In genomic region chr19:46748325-46749109, GRCh38 we compare ENCODE assay signal across 8 cellular contexts. TPM values are rescaled to one million over a fixed set of nuclear protein-coding genes. Genes with fewer than 3 reads are reported as not detected.
A peak's percentile ranks its signal among the peaks of the same experiment; 100 is the strongest.
DNase-seq lines count a peak whose midpoint lies in the region; ATAC-seq, FAIRE-seq and TF ChIP-seq lines count a peak whose summit lies in the region.

No MANE protein-coding gene starts in this region.

- no peaks in the 10 kb centered on the region for H3K27me3 ChIP-seq in sigmoid colon

- no peaks in the 10 kb centered on the region for H3K9me3 ChIP-seq in sigmoid colon

- H3K4me1 Mint-ChIP-seq in activated T-helper 1 cell treated with anti-CD3 and anti-CD28 coated beads, Interleukin-12 subunit alpha, Interleukin-12 subunit beta, Interleukin-2, Interleukin-4 antibody, amounts not matched to agents 30 ng/mL and 10 ng/mL and 1 ng/mL, durations not matched to agents 14 hours and 24 hours and 36 hours (ENCODE audit: low read depth), result peaks cover 35% of the 10 kb centered on the region

- no peak for TF ChIP-seq POLR2A in sigmoid colon (IDR thresholded peaks at IDR 0.05)

- no peaks in the 10 kb centered on the region for H3K9me3 Mint-ChIP-seq in activated T-helper 1 cell treated with anti-CD3 and anti-CD28 coated beads, Interleukin-12 subunit alpha, Interleukin-12 subunit beta, Interleukin-2, Interleukin-4 antibody, amounts not matched to agents 30 ng/mL and 10 ng/mL and 1 ng/mL, durations not matched to agents 14 hours and 24 hours and 36 hours

- peaks cover 11% of the 10 kb centered on the region for H3K36me3 Mint-ChIP-seq in activated T-helper 1 cell treated with anti-CD3 and anti-CD28 coated beads, Interleukin-12 subunit alpha, Interleukin-12 subunit beta, Interleukin-2, Interleukin-4 antibody, amounts not matched to agents 30 ng/mL and 10 ng/mL and 1 ng/mL, durations not matched to agents 14 hours and 24 hours and 36 hours (ENCODE audit: low read depth)

- intact Hi-C loops in activated T-helper 1 cell treated with anti-CD3 and anti-CD28 coated beads, Interleukin-12 subunit alpha, Interleukin-12 subunit beta, Interleukin-2, Interleukin-4 antibody, amounts not matched to agents 30 ng/mL and 10 ng/mL and 1 ng/mL, durations not matched to agents 14 hours and 24 hours and 36 hours (cut with micrococcal nuclease), result loop anchor here (1.0 kb wide), 1 partner anchor 219 kb away; no protein-coding TSS in a partner anchor
- intact Hi-C loops in sigmoid colon (cut with DNase I), result loop anchor here (5.0 kb wide), 1 partner anchor 46 kb away; no protein-coding TSS in a partner anchor

- peak overlapping the region; percentile 70 for H3K4me3 Mint-ChIP-seq in activated T-helper 1 cell treated with anti-CD3 and anti-CD28 coated beads, Interleukin-12 subunit alpha, Interleukin-12 subunit beta, Interleukin-2, Interleukin-4 antibody, amounts not matched to agents 30 ng/mL and 10 ng/mL and 1 ng/mL, durations not matched to agents 14 hours and 24 hours and 36 hours

- peaks cover 0 to 29% (median 25%) of the 10 kb centered on the region in 4 donors for H3K4me1 ChIP-seq in sigmoid colon

- H3K27me3 Mint-ChIP-seq in activated T-helper 1 cell treated with anti-CD3 and anti-CD28 coated beads, Interleukin-12 subunit alpha, Interleukin-12 subunit beta, Interleukin-2, Interleukin-4 antibody, amounts not matched to agents 30 ng/mL and 10 ng/mL and 1 ng/mL, durations not matched to agents 14 hours and 24 hours and 36 hours (ENCODE audit: insufficient read depth), result no peaks in the 10 kb centered on the region

- FAIRE-seq in RCC 7860 (lab: Jason Lieb, UNC), result no peak

- TF ChIP-seq CTCF in fibroblast of villous mesenchyme (IDR thresholded peaks at IDR 0.05; ENCODE audit: insufficient read depth, low read depth, low read length) (peak; percentile 80), sigmoid colon (IDR thresholded peaks at IDR 0.05) (peak; percentile 32 to 70 (median 66))

- H3K36me3 ChIP-seq in sigmoid colon, result peaks cover 0 to 36% (median 5%) of the 10 kb centered on the region in 4 donors

- 76 to 86% methylated on average over 21 of the region's 21 CpGs for WGBS in sigmoid colon, 2 donors

- no peak for ATAC-seq in activated CD4-positive, CD25-positive, alpha-beta regulatory T cell treated with anti-CD3 and anti-CD28 coated beads, Interleukin-2, amount 50 U/mL, for 24 hours
- no peak for ATAC-seq in GM19023 (IDR thresholded peaks at IDR 0.05; ENCODE audit: unreplicated experiment)
- ATAC-seq in GM19463 (IDR thresholded peaks at IDR 0.05; ENCODE audit: unreplicated experiment), result no peak

- DNase-seq in activated CD4-positive, CD25-positive, alpha-beta regulatory T cell (lab: John Stamatoyannopoulos, UW), result peak; percentile 41 to 70 (median 57)
- DNase-seq in RCC 7860 (ENCODE audit: low spot score) (peak; percentile 20), fibroblast of villous mesenchyme (ENCODE audit: low read depth) (peak; percentile 71), sigmoid colon (no peak)
- peak; percentile 61 for DNase-seq in activated T-helper 1 cell treated with anti-CD3 and anti-CD28 coated beads, Interleukin-12 subunit alpha, Interleukin-12 subunit beta, Interleukin-2, Interleukin-4 antibody, amounts not matched to agents 30 ng/mL and 10 ng/mL and 1 ng/mL, durations not matched to agents 14 hours and 24 hours and 36 hours (ENCODE audit: low spot score)

- H3K4me3 ChIP-seq in fibroblast of villous mesenchyme (ENCODE audit: low read depth, low read length) (no peak overlapping the region), sigmoid colon (no peak overlapping the region)

- H3K27ac Mint-ChIP-seq in activated T-helper 1 cell treated with anti-CD3 and anti-CD28 coated beads, Interleukin-12 subunit alpha, Interleukin-12 subunit beta, Interleukin-2, Interleukin-4 antibody, amounts not matched to agents 30 ng/mL and 10 ng/mL and 1 ng/mL, durations not matched to agents 14 hours and 24 hours and 36 hours, result peak overlapping the region; percentile 1

- no peak for TF ChIP-seq EP300 in sigmoid colon (IDR thresholded peaks at IDR 0.05)

- H3K27ac ChIP-seq in sigmoid colon, result no peak overlapping the region

RNA-seq across cellular contexts. Expression of gene STRN4, which starts 2.3 kb away (rescaled TPM):
- 106 and 116 TPM in 2 replicates for total RNA-seq in activated T-helper 1 cell treated with anti-CD3 and anti-CD28 coated beads, Interleukin-12 subunit alpha, Interleukin-12 subunit beta, Interleukin-2, Interleukin-4 antibody, amounts not matched to agents 30 ng/mL and 10 ng/mL and 1 ng/mL, durations not matched to agents 14 hours and 24 hours and 36 hours
- total RNA-seq in fibroblast of villous mesenchyme, result 66.5 and 75.1 TPM in 2 replicates
- 10 to 100 TPM; 42.5 to 62.6 (median 49.7) TPM for total RNA-seq in sigmoid colon
- polyA plus RNA-seq in sigmoid colon, result 10 to 100 TPM; 45.0 to 63.4 (median 51.8) TPM

RNA-seq across cellular contexts. Expression of gene FKRP, which starts 2.7 kb away (rescaled TPM):
- 25.1 and 26.6 TPM in 2 replicates for total RNA-seq in activated T-helper 1 cell treated with anti-CD3 and anti-CD28 coated beads, Interleukin-12 subunit alpha, Interleukin-12 subunit beta, Interleukin-2, Interleukin-4 antibody, amounts not matched to agents 30 ng/mL and 10 ng/mL and 1 ng/mL, durations not matched to agents 14 hours and 24 hours and 36 hours
- total RNA-seq in fibroblast of villous mesenchyme, result 18.1 and 19.6 TPM in 2 replicates
- 10 to 100 TPM; 15.0 to 31.0 (median 15.7) TPM for total RNA-seq in sigmoid colon
- polyA plus RNA-seq in sigmoid colon, result 10 to 100 TPM in 1 of 3 donors, 1 to 10 TPM in 2; 1.4 to 11.9 (median 3.6) TPM

RNA-seq across cellular contexts. Expression of gene PRKD2, which starts 31.6 kb away (rescaled TPM):
- total RNA-seq in activated T-helper 1 cell treated with anti-CD3 and anti-CD28 coated beads, Interleukin-12 subunit alpha, Interleukin-12 subunit beta, Interleukin-2, Interleukin-4 antibody, amounts not matched to agents 30 ng/mL and 10 ng/mL and 1 ng/mL, durations not matched to agents 14 hours and 24 hours and 36 hours, result 88.6 and 92.9 TPM in 2 replicates
- total RNA-seq in fibroblast of villous mesenchyme (11.7 and 12.2 TPM in 2 replicates), sigmoid colon (10 to 100 TPM; 14.7 to 33.8 (median 16.7) TPM)
- polyA plus RNA-seq in sigmoid colon, result 10 to 100 TPM; 18.6 to 51.7 (median 32.6) TPM

RNA-seq across cellular contexts. Expression of gene SLC1A5, which starts 39.9 kb away (rescaled TPM):
- total RNA-seq in activated T-helper 1 cell treated with anti-CD3 and anti-CD28 coated beads, Interleukin-12 subunit alpha, Interleukin-12 subunit beta, Interleukin-2, Interleukin-4 antibody, amounts not matched to agents 30 ng/mL and 10 ng/mL and 1 ng/mL, durations not matched to agents 14 hours and 24 hours and 36 hours, result 264 and 267 TPM in 2 replicates
- total RNA-seq in fibroblast of villous mesenchyme (196 and 224 TPM in 2 replicates), sigmoid colon (10 to 100 TPM; 21.8 to 28.8 (median 24.8) TPM)
- 100 to 1,000 TPM in 1 of 3 donors, 10 to 100 TPM in 2; 24.7 to 122 (median 30.6) TPM for polyA plus RNA-seq in sigmoid colon
